In genomic region chr7:135775915-135776314, GRCh38 we compare ENCODE assay signal across 7 cellular contexts. TPM values are rescaled to one million over a fixed set of nuclear protein-coding genes. Genes with fewer than 3 reads are reported as not detected.
"Had no signal": no experiment of that assay in that cellular context is flagged by ENCODE, and none has a peak within 500 bp of the region (broad histone marks: within the 10 kb centered on the region; RNA-seq: fewer than 3 reads in every experiment).

No MANE protein-coding gene starts in this region.

RNA-seq across cellular contexts. Expression of gene FAM180A, which starts 27.3 kb away (rescaled TPM):
- total RNA-seq: MCF 10A, NCI-H460, OCI-LY7, PC-3 had no signal

RNA-seq across cellular contexts. Expression of gene SLC13A4, which starts 47.9 kb away (rescaled TPM):
- total RNA-seq: MCF 10A, NCI-H460, OCI-LY7, PC-3, Peyer's patch, Right ventricle myocardium superior, SJSA1 had no signal
